Comparison of ENCODE assay signal across 1 cellular context in the genomic region with DNA sequence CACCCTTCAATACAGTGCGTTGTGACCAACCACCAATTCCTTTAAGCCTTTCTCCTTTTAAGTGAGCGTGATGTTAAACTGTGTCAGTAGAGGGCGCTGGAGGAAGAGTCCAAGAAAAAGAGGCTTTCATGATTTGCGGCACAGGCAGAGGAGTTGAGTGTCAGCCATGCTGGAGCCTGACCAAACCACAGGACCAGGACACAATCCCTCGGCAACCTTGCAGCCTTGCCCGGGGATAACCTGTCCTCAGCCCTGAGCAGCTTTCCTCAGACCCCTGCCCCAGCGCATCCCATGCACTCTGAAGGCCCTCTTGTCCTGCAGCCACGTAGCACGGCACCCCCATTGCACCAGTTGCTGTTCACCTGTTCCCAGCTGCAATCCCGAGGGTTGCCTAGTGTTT.
TF ChIP-seq lines count a peak whose summit lies in the region.

No MANE protein-coding gene starts in this region.

TF ChIP-seq in HepG2, 621 proteins besides CTCF, POLR2A, EP300 and RAD21 (continued from another document):
- TF ChIP-seq ZNF274 (CRISPR knock-in tag; IDR thresholded peaks at IDR 0.05), result no peak
- TF ChIP-seq, protein P1, sequence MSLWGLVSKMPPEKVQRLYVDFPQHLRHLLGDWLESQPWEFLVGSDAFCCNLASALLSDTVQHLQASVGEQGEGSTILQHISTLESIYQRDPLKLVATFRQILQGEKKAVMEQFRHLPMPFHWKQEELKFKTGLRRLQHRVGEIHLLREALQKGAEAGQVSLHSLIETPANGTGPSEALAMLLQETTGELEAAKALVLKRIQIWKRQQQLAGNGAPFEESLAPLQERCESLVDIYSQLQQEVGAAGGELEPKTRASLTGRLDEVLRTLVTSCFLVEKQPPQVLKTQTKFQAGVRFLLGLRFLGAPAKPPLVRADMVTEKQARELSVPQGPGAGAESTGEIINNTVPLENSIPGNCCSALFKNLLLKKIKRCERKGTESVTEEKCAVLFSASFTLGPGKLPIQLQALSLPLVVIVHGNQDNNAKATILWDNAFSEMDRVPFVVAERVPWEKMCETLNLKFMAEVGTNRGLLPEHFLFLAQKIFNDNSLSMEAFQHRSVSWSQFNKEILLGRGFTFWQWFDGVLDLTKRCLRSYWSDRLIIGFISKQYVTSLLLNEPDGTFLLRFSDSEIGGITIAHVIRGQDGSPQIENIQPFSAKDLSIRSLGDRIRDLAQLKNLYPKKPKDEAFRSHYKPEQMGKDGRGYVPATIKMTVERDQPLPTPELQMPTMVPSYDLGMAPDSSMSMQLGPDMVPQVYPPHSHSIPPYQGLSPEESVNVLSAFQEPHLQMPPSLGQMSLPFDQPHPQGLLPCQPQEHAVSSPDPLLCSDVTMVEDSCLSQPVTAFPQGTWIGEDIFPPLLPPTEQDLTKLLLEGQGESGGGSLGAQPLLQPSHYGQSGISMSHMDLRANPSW (CRISPR knock-in tag; IDR thresholded peaks at IDR 0.05; ENCODE audit: borderline replicate concordance), result no peak
- TF ChIP-seq ZNF354B (CRISPR knock-in tag; IDR thresholded peaks at IDR 0.05), result no peak
- TF ChIP-seq, protein P2, sequence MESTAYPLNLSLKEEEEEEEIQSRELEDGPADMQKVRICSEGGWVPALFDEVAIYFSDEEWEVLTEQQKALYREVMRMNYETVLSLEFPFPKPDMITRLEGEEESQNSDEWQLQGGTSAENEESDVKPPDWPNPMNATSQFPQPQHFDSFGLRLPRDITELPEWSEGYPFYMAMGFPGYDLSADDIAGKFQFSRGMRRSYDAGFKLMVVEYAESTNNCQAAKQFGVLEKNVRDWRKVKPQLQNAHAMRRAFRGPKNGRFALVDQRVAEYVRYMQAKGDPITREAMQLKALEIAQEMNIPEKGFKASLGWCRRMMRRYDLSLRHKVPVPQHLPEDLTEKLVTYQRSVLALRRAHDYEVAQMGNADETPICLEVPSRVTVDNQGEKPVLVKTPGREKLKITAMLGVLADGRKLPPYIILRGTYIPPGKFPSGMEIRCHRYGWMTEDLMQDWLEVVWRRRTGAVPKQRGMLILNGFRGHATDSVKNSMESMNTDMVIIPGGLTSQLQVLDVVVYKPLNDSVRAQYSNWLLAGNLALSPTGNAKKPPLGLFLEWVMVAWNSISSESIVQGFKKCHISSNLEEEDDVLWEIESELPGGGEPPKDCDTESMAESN (CRISPR knock-in tag; conservative IDR thresholded peaks at IDR 0.05), result no peak
- no peak for TF ChIP-seq EED (CRISPR knock-in tag; IDR thresholded peaks at IDR 0.05)
- no peak for TF ChIP-seq ZNF331 (CRISPR knock-in tag; IDR thresholded peaks at IDR 0.05)
- TF ChIP-seq, protein P3, sequence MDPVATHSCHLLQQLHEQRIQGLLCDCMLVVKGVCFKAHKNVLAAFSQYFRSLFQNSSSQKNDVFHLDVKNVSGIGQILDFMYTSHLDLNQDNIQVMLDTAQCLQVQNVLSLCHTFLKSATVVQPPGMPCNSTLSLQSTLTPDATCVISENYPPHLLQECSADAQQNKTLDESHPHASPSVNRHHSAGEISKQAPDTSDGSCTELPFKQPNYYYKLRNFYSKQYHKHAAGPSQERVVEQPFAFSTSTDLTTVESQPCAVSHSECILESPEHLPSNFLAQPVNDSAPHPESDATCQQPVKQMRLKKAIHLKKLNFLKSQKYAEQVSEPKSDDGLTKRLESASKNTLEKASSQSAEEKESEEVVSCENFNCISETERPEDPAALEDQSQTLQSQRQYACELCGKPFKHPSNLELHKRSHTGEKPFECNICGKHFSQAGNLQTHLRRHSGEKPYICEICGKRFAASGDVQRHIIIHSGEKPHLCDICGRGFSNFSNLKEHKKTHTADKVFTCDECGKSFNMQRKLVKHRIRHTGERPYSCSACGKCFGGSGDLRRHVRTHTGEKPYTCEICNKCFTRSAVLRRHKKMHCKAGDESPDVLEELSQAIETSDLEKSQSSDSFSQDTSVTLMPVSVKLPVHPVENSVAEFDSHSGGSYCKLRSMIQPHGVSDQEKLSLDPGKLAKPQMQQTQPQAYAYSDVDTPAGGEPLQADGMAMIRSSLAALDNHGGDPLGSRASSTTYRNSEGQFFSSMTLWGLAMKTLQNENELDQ (CRISPR knock-in tag; IDR thresholded peaks at IDR 0.05; ENCODE audit: borderline replicate concordance), result no peak
